In genomic region chr10:44997105-44997748, GRCh38 we compare ENCODE assay signal across 16 cellular contexts. TPM values are rescaled to one million over a fixed set of nuclear protein-coding genes. Genes with fewer than 3 reads are reported as not detected.
DNase-seq lines count a peak whose midpoint lies in the region; ATAC-seq and TF ChIP-seq lines count a peak whose summit lies in the region.
"Had no signal": no experiment of that assay in that cellular context is flagged by ENCODE, and none has a peak within 500 bp of the region (broad histone marks: within the 10 kb centered on the region; RNA-seq: fewer than 3 reads in every experiment).

No MANE protein-coding gene starts in this region.

- peak overlapping the region; percentile 9 for H2BK120ac ChIP-seq in trophoblast cell (ENCODE audit: insufficient read depth, low read length, poor library complexity)

- H3K36me3 ChIP-seq in breast epithelium (no peaks in the 10 kb centered on the region), trophoblast cell (ENCODE audit: control insufficient read depth in 1 of 2, insufficient read depth in 2 of 2, low read length in 2 of 2) (peaks cover 2 to 8% of the 10 kb centered on the region in 2 experiments), urinary bladder (ENCODE audit: insufficient read depth) (no peaks in the 10 kb centered on the region)

- no peak overlapping the region for H4K8ac ChIP-seq in trophoblast cell (ENCODE audit: low read depth, low read length)

- no peaks in the 10 kb centered on the region for H3K9me3 ChIP-seq in breast epithelium
- H3K9me3 ChIP-seq in trophoblast cell (ENCODE audit: insufficient read depth, low read depth, low read length): no peaks in the 10 kb centered on the region

- no peak overlapping the region for H4K12ac ChIP-seq in trophoblast cell (ENCODE audit: low read depth, low read length)

- peaks cover 53% of the 10 kb centered on the region for H3K79me1 ChIP-seq in trophoblast cell (ENCODE audit: low read length)

- no peak overlapping the region for H3K9ac ChIP-seq in trophoblast cell (ENCODE audit: low read length)

- no peak overlapping the region for H2AFZ ChIP-seq in trophoblast cell (ENCODE audit: insufficient read depth, low read length, poor library complexity)

- H3K4me3 Mint-ChIP-seq in MCF 10A (ENCODE audit: unreplicated experiment): no peak overlapping the region
- H3K4me3 Mint-ChIP-seq in glutamatergic neuron (ENCODE audit: unreplicated experiment): no peak overlapping the region

- H3K79me2 ChIP-seq in trophoblast cell (ENCODE audit: control insufficient read depth, insufficient read depth, low read length, poor library complexity): peaks cover 13% of the 10 kb centered on the region

- H3K14ac ChIP-seq in trophoblast cell (ENCODE audit: low read length): no peak overlapping the region

- H2BK12ac ChIP-seq in trophoblast cell (ENCODE audit: low read length): no peak overlapping the region

- DNase-seq in breast epithelium (ENCODE audit: low spot score in 2 of 2) (no peak), MCF 10A (ENCODE audit: unreplicated experiment) (no peak), glutamatergic neuron (no peak), trophoblast cell (no peak), iPS-NIHi7 (ENCODE audit: extremely low spot score) (no peak)
- DNase-seq: activated effector memory CD4-positive, alpha-beta T cell treated with anti-CD3 and anti-CD28 coated beads, Interleukin-2, amount 50 U/mL, for 16 hours; H7; KG1; NCI-H1930; NCI-H774; stimulated activated CD4-positive, alpha-beta T cell treated with anti-CD3 and anti-CD28 coated beads, Interleukin-2, amount 100 ng/mL, for 24 hours had no signal

- no peak for TF ChIP-seq POLR2A in breast epithelium (IDR thresholded peaks at IDR 0.05)

- no TSS peak for BruUV-seq in MCF 10A (replicated peaks; lab: Mats Ljungman, UMichigan)

- no CpG with 5 or more reads among the region's 6 CpGs for WGBS in trophoblast cell (ENCODE audit: extremely low coverage, insufficient coverage, insufficient read length)
- WGBS in urinary bladder: 90% methylated on average over 6 of the region's 6 CpGs

- H2AK5ac ChIP-seq in trophoblast cell (ENCODE audit: low read length): no peak overlapping the region

- H3K9me3 Mint-ChIP-seq in MCF 10A (ENCODE audit: unreplicated experiment) (no peaks in the 10 kb centered on the region), glutamatergic neuron (ENCODE audit: unreplicated experiment) (peaks cover 6% of the 10 kb centered on the region)

- H3K27ac Mint-ChIP-seq in MCF 10A (ENCODE audit: low read depth, unreplicated experiment): no peak overlapping the region
- peak overlapping the region; percentile 48 for H3K27ac Mint-ChIP-seq in glutamatergic neuron (ENCODE audit: unreplicated experiment)

- H3K27ac ChIP-seq in breast epithelium: peak overlapping the region; percentile 90 to 99
- no peak overlapping the region for H3K27ac ChIP-seq in trophoblast cell (ENCODE audit: low read depth, low read length)
- peak overlapping the region; percentile 89 for H3K27ac ChIP-seq in urinary bladder (ENCODE audit: low read depth)
- H3K27ac ChIP-seq: A549, epithelial cell of prostate had no signal

- H3K18ac ChIP-seq in trophoblast cell (ENCODE audit: low read length): no peak overlapping the region

- H3K36me3 Mint-ChIP-seq in MCF 10A (ENCODE audit: insufficient read depth, unreplicated experiment) (peaks cover 6% of the 10 kb centered on the region), glutamatergic neuron (ENCODE audit: unreplicated experiment) (peaks cover 11% of the 10 kb centered on the region)

- H2BK5ac ChIP-seq in trophoblast cell (ENCODE audit: low read depth, low read length, poor library complexity): no peak overlapping the region

- H3K27me3 ChIP-seq in breast epithelium (no peaks in the 10 kb centered on the region), trophoblast cell (ENCODE audit: insufficient read depth, low read length) (no peaks in the 10 kb centered on the region)

- no peak overlapping the region for H3K4ac ChIP-seq in trophoblast cell (ENCODE audit: low read depth, low read length)

- TF ChIP-seq CTCF in breast epithelium (IDR thresholded peaks at IDR 0.05) (no peak), MCF 10A (IDR thresholded peaks at IDR 0.05; ENCODE audit: unreplicated experiment) (no peak), glutamatergic neuron (IDR thresholded peaks at IDR 0.05; ENCODE audit: partially characterized antibody, unreplicated experiment) (no peak)

- peak overlapping the region in 1 of 3 donors; percentile 40 for H3K4me3 ChIP-seq in breast epithelium
- H3K4me3 ChIP-seq in trophoblast cell (ENCODE audit: low read depth, low read length): no peak overlapping the region
- no peak overlapping the region for H3K4me3 ChIP-seq in urinary bladder (ENCODE audit: low read depth, low read length)
- H3K4me3 ChIP-seq: A549 had no signal

- peaks cover 36% of the 10 kb centered on the region for H3K4me1 Mint-ChIP-seq in MCF 10A (ENCODE audit: insufficient read depth, unreplicated experiment)
- H3K4me1 Mint-ChIP-seq in glutamatergic neuron (ENCODE audit: low read depth, unreplicated experiment): peaks cover 18% of the 10 kb centered on the region

- ATAC-seq in HG03521 (IDR thresholded peaks at IDR 0.05; ENCODE audit: unreplicated experiment): no peak
- no peak for ATAC-seq in GM18520 (IDR thresholded peaks at IDR 0.05; ENCODE audit: unreplicated experiment)
- ATAC-seq: A549 had no signal

- no peak overlapping the region for H4K91ac ChIP-seq in trophoblast cell (ENCODE audit: low read depth, low read length)

- CTCF ChIA-PET in MCF 10A (lab: Yijun Ruan, JAX): no interaction called here

- H3K4me2 ChIP-seq in trophoblast cell (ENCODE audit: low read length): no peak overlapping the region
- H3K4me2 ChIP-seq: A549 had no signal

- intact Hi-C loops in breast epithelium (cut with DNase I; ENCODE audit: low total_unique reads): no loop called here
- intact Hi-C loops in MCF 10A (cut with micrococcal nuclease): no loop called here

- H3K27me3 Mint-ChIP-seq in MCF 10A (ENCODE audit: insufficient read depth, unreplicated experiment) (no peaks in the 10 kb centered on the region), glutamatergic neuron (ENCODE audit: unreplicated experiment) (peaks cover 15% of the 10 kb centered on the region)

- POLR2A ChIA-PET in MCF 10A (lab: Yijun Ruan, JAX): no interaction called here

- H3K23ac ChIP-seq in trophoblast cell (ENCODE audit: low read length): no peak overlapping the region

- H3K4me1 ChIP-seq in breast epithelium (peaks cover 4 to 12% of the 10 kb centered on the region in 2 donors), trophoblast cell (ENCODE audit: control insufficient read depth in 1 of 2, insufficient read depth in 2 of 2, low read length in 2 of 2) (peaks cover 23 to 27% of the 10 kb centered on the region in 2 experiments), urinary bladder (ENCODE audit: insufficient read depth) (no peaks in the 10 kb centered on the region)

RNA-seq across cellular contexts. Expression of gene ZNF22, which starts 3.5 kb away (rescaled TPM):
- total RNA-seq in breast epithelium: 10 to 100 TPM; 32.0 to 54.1 (median 34.2) TPM
- total RNA-seq in MCF 10A (2022): 7.2 and 8.5 TPM in 2 replicates
- 40.2 TPM for total RNA-seq in glutamatergic neuron (ENCODE audit: unreplicated experiment)
- 31.5 and 32.1 TPM in 2 replicates for polyA plus RNA-seq in trophoblast cell (2013)
- total RNA-seq in urinary bladder: 44.4 TPM
- polyA plus RNA-seq in urinary bladder: 17.1 TPM

RNA-seq across cellular contexts. Expression of gene DEPP1, which starts 18.6 kb away (rescaled TPM):
- total RNA-seq in breast epithelium: 1,000 to 10,000 TPM in 1 of 3 donors, 100 to 1,000 TPM in 2; 139 to 2,057 (median 460) TPM
- 0.76 and 0.84 TPM in 2 replicates for total RNA-seq in MCF 10A (2022)
- 13.6 TPM for total RNA-seq in glutamatergic neuron (ENCODE audit: unreplicated experiment)
- 120 and 128 TPM in 2 replicates for polyA plus RNA-seq in trophoblast cell (2013)
- 15.5 TPM for total RNA-seq in urinary bladder
- polyA plus RNA-seq in urinary bladder: 51.6 TPM

RNA-seq across cellular contexts. Expression of gene RASSF4, which starts 37.6 kb away (rescaled TPM):
- total RNA-seq in breast epithelium (100 to 1,000 TPM in 1 of 3 donors, 10 to 100 TPM in 2; 18.7 to 364 (median 41.1) TPM), MCF 10A (2022) (0.22 TPM in 1 of 2 replicates, not detected in the other), glutamatergic neuron (ENCODE audit: unreplicated experiment) (137 TPM), urinary bladder (12.2 TPM)
- 9.7 and 11.1 TPM in 2 replicates for polyA plus RNA-seq in trophoblast cell (2013)
- 55.1 TPM for polyA plus RNA-seq in urinary bladder

Comparison
In these comparisons a context has a peak if more than half of its experiments do, and no peak if none do; other contexts are left out.
1. RNA of gene RASSF4, which starts 37.6 kb away (total RNA-seq): 137 TPM in glutamatergic neuron (single experiment), 18.7 to 364 TPM in breast epithelium and 12.2 TPM in urinary bladder (single experiment); 0.22 TPM in MCF 10A; every median in the first group is over 10 times any median in the second.